1 cellular context compared by ENCODE assay signal in genomic region chr16:29901607-29901945, GRCh38.
TF ChIP-seq lines count a peak whose summit lies in the region.

No MANE protein-coding gene starts in this region.

TF ChIP-seq in A549, 52 proteins besides CTCF, POLR2A, EP300 and RAD21:
- TF ChIP-seq KDM5A (IDR thresholded peaks at IDR 0.05) = no peak
- TF ChIP-seq MAFK (IDR thresholded peaks at IDR 0.05; ENCODE audit: partially characterized antibody) = no peak
- no peak for TF ChIP-seq BHLHE40 (IDR thresholded peaks at IDR 0.05; ENCODE audit: low read depth, low read length)
- TF ChIP-seq CBX8 (IDR thresholded peaks at IDR 0.05) = no peak
- TF ChIP-seq GATA3 (IDR thresholded peaks at IDR 0.05; ENCODE audit: borderline replicate concordance) = no peak
- no peak for TF ChIP-seq HDAC2 (IDR thresholded peaks at IDR 0.05)
- TF ChIP-seq EHMT2 (IDR thresholded peaks at IDR 0.05; ENCODE audit: low read depth) = no peak
- no peak for TF ChIP-seq PHF8 (IDR thresholded peaks at IDR 0.05; ENCODE audit: borderline replicate concordance, low read depth)
- no peak for TF ChIP-seq FOSL2 (IDR thresholded peaks at IDR 0.05)
- no peak for TF ChIP-seq FOSL2 (CRISPR knock-in tag; IDR thresholded peaks at IDR 0.05)
- TF ChIP-seq RCOR1 (IDR thresholded peaks at IDR 0.05; ENCODE audit: low read depth, low read length) = no peak
- no peak for TF ChIP-seq FOXS1 (CRISPR knock-in tag; IDR thresholded peaks at IDR 0.05)
- TF ChIP-seq POLR2AphosphoS2 (conservative IDR thresholded peaks at IDR 0.05; ENCODE audit: low read length) = no peak
- no peak for TF ChIP-seq E2F6 (IDR thresholded peaks at IDR 0.05; ENCODE audit: borderline replicate concordance, low read depth)
- no peak for TF ChIP-seq NFE2L2 (conservative IDR thresholded peaks at IDR 0.05; ENCODE audit: low read length)
- TF ChIP-seq HOXB5 (CRISPR knock-in tag; IDR thresholded peaks at IDR 0.05) = no peak
- TF ChIP-seq ZC3H11A (IDR thresholded peaks at IDR 0.05) = no peak
- TF ChIP-seq JUNB (IDR thresholded peaks at IDR 0.05) = no peak
